8 cellular contexts compared by ENCODE assay signal in genomic region chr20:46088409-46089075, GRCh38. TPM values are rescaled to one million over a fixed set of nuclear protein-coding genes. Genes with fewer than 3 reads are reported as not detected.
DNase-seq lines count a peak whose midpoint lies in the region; ATAC-seq and TF ChIP-seq lines count a peak whose summit lies in the region.

No MANE protein-coding gene starts in this region.

- no peak overlapping the region for H3K23ac ChIP-seq in trophoblast cell (ENCODE audit: low read length)

- H3K9ac ChIP-seq in SU-DHL-6 (ENCODE audit: low read length) (peak overlapping the region; percentile 95), trophoblast cell (ENCODE audit: low read length) (peak overlapping the region; percentile 85)

- H3K4ac ChIP-seq in trophoblast cell (ENCODE audit: low read depth, low read length) = peak overlapping the region; percentile 94

- H2BK120ac ChIP-seq in trophoblast cell (ENCODE audit: insufficient read depth, low read length, poor library complexity) = no peak overlapping the region

- H4K91ac ChIP-seq in trophoblast cell (ENCODE audit: low read depth, low read length) = peak overlapping the region; percentile 89

- intact Hi-C loops in cardiac septum (cut with DNase I) = loop anchor here (2.0 kb wide), 1 partner anchor 74 kb away; no protein-coding TSS in a partner anchor

- H4K12ac ChIP-seq in trophoblast cell (ENCODE audit: low read depth, low read length) = no peak overlapping the region

- H3K79me1 ChIP-seq in trophoblast cell (ENCODE audit: low read length) = peaks cover 7% of the 10 kb centered on the region

- H4K8ac ChIP-seq in trophoblast cell (ENCODE audit: low read depth, low read length) = no peak overlapping the region

- DNase-seq in cardiac muscle cell (ENCODE audit: low read depth in 1 of 2, low spot score in 1 of 2) (peak in 1 of 2 donors; percentile 34), cardiac septum (ENCODE audit: low spot score) (no peak), fibroblast of gingiva (ENCODE audit: low read depth) (peak; percentile 24), trophoblast cell (peak; percentile 68 to 78), NCI-H510A treated with DMSO at 0.1 percent for 48 hours (lab: John Stamatoyannopoulos, UW) (no peak)

- H3F3A ChIP-seq in SU-DHL-6 (ENCODE audit: insufficient read depth) = 0 out of 2 replicates have a peak, but pooled peaks cover 9% of the 10 kb centered on the region

- peak overlapping the region; percentile 82 for H3K4me3 ChIP-seq in cardiac muscle cell
- H3K4me3 ChIP-seq in SU-DHL-6 (ENCODE audit: insufficient read depth, low read length, poor library complexity, severe bottlenecking) = peak overlapping the region; percentile 93
- peak overlapping the region; percentile 81 for H3K4me3 ChIP-seq in trophoblast cell (ENCODE audit: low read depth, low read length)

- no peak overlapping the region for H3K18ac ChIP-seq in trophoblast cell (ENCODE audit: low read length)

- WGBS in trophoblast cell (ENCODE audit: extremely low coverage, insufficient coverage, insufficient read length) = no CpG with 5 or more reads among the region's 10 CpGs

- H2AFZ ChIP-seq in SU-DHL-6 (ENCODE audit: low read depth, low read length, severe bottlenecking) (no peak overlapping the region), trophoblast cell (ENCODE audit: insufficient read depth, low read length, poor library complexity) (no peak overlapping the region)

- H3K14ac ChIP-seq in trophoblast cell (ENCODE audit: low read length) = peak overlapping the region; percentile 69

- no peak for ATAC-seq in GM19035 (IDR thresholded peaks at IDR 0.05; ENCODE audit: unreplicated experiment)
- ATAC-seq in GM21786 (IDR thresholded peaks at IDR 0.05; ENCODE audit: unreplicated experiment) = no peak

- H3K27ac ChIP-seq in cardiac muscle cell (peak overlapping the region; percentile 99), SU-DHL-6 (ENCODE audit: low read depth, low read length) (peak overlapping the region; percentile 76; the same call in 1 of the 2 replicates), trophoblast cell (ENCODE audit: low read depth, low read length) (no peak overlapping the region)

- no peak overlapping the region for H2BK12ac ChIP-seq in trophoblast cell (ENCODE audit: low read length)

- H3K79me2 ChIP-seq in SU-DHL-6 (ENCODE audit: insufficient read depth, low read length) (peaks cover 59% of the 10 kb centered on the region), trophoblast cell (ENCODE audit: control insufficient read depth, insufficient read depth, low read length, poor library complexity) (peaks cover 14% of the 10 kb centered on the region)

- H2BK5ac ChIP-seq in trophoblast cell (ENCODE audit: low read depth, low read length, poor library complexity) = no peak overlapping the region

- H3K4me1 ChIP-seq in cardiac muscle cell (ENCODE audit: low read depth) (peaks cover 28% of the 10 kb centered on the region), trophoblast cell (ENCODE audit: control insufficient read depth in 1 of 2, insufficient read depth in 2 of 2, low read length in 2 of 2) (no peaks in the 10 kb centered on the region)

- H3K4me2 ChIP-seq in SU-DHL-6 (ENCODE audit: low read depth, low read length, poor library complexity, severe bottlenecking) = peak overlapping the region; percentile 98
- H3K4me2 ChIP-seq in trophoblast cell (ENCODE audit: low read length) = peak overlapping the region; percentile 92

- H3K9me3 ChIP-seq in cardiac muscle cell (ENCODE audit: low read depth) = no peaks in the 10 kb centered on the region
- H3K9me3 ChIP-seq in SU-DHL-6 (ENCODE audit: insufficient read depth, low read length) = no peaks in the 10 kb centered on the region
- H3K9me3 ChIP-seq in trophoblast cell (ENCODE audit: insufficient read depth, low read depth, low read length) = no peaks in the 10 kb centered on the region

- no peaks in the 10 kb centered on the region for H3K9me2 ChIP-seq in SU-DHL-6 (replicated peaks; ENCODE audit: insufficient read depth, low read length)

- H3K36me3 ChIP-seq in cardiac muscle cell (no peaks in the 10 kb centered on the region), SU-DHL-6 (ENCODE audit: low read length) (no peaks in the 10 kb centered on the region), trophoblast cell (ENCODE audit: control insufficient read depth in 1 of 2, insufficient read depth in 2 of 2, low read length in 2 of 2) (no peaks in the 10 kb centered on the region)

- H3K27me3 ChIP-seq in cardiac muscle cell = no peaks in the 10 kb centered on the region
- H3K27me3 ChIP-seq in SU-DHL-6 (ENCODE audit: low read length) = no peaks in the 10 kb centered on the region
- no peaks in the 10 kb centered on the region for H3K27me3 ChIP-seq in trophoblast cell (ENCODE audit: insufficient read depth, low read length)

- H2AK5ac ChIP-seq in trophoblast cell (ENCODE audit: low read length) = no peak overlapping the region

- TF ChIP-seq CTCF in cardiac muscle cell (IDR thresholded peaks at IDR 0.05; ENCODE audit: low read depth, low read length) (no peak), SU-DHL-6 (IDR thresholded peaks at IDR 0.05; ENCODE audit: insufficient read depth, low read length, poor library complexity, severe bottlenecking) (no peak)

- peaks cover 35% of the 10 kb centered on the region; the same call in 1 of the 2 replicates for H4K20me1 ChIP-seq in SU-DHL-6 (ENCODE audit: low read depth, low read length)

RNA-seq across cellular contexts. Expression of gene NCOA5, which starts 1.2 kb away (rescaled TPM):
- total RNA-seq in cardiac muscle cell (14.3 and 23.4 TPM in 2 replicates), cardiac septum (12.3 TPM)
- polyA plus RNA-seq in cardiac muscle cell = 17.5 and 20.4 TPM in 2 replicates
- polyA plus RNA-seq in trophoblast cell (2013) = 19.1 and 19.7 TPM in 2 replicates

RNA-seq across cellular contexts. Expression of gene CD40, which starts 29.6 kb away (rescaled TPM):
- total RNA-seq in cardiac muscle cell = 0.35 and 0.42 TPM in 2 replicates
- polyA plus RNA-seq in cardiac muscle cell = 0.75 and 1.5 TPM in 2 replicates
- total RNA-seq in cardiac septum = 3.8 TPM
- 4.7 and 5.4 TPM in 2 replicates for polyA plus RNA-seq in trophoblast cell (2013)

RNA-seq across cellular contexts. Expression of gene SLC12A5, which starts 59.5 kb away (rescaled TPM):
- 7.6 and 8.3 TPM in 2 replicates for total RNA-seq in cardiac muscle cell
- 17.1 and 27.9 TPM in 2 replicates for polyA plus RNA-seq in cardiac muscle cell
- total RNA-seq in cardiac septum = 0.73 TPM
- 19.7 and 21.1 TPM in 2 replicates for polyA plus RNA-seq in trophoblast cell (2013)

Comparison
In these comparisons a context has a peak if more than half of its experiments do, and no peak if none do; other contexts are left out.
1. DNase-seq: peak in fibroblast of gingiva (single experiment) and trophoblast cell (2 of 2); none in cardiac septum (single experiment) and NCI-H510A treated with DMSO at 0.1 percent for 48 hours (single experiment).
2. Peak in every context shown above with its lines, with median percentiles within 50 percentile points of each other: H3K4me3 ChIP-seq.